In the genomic region with DNA sequence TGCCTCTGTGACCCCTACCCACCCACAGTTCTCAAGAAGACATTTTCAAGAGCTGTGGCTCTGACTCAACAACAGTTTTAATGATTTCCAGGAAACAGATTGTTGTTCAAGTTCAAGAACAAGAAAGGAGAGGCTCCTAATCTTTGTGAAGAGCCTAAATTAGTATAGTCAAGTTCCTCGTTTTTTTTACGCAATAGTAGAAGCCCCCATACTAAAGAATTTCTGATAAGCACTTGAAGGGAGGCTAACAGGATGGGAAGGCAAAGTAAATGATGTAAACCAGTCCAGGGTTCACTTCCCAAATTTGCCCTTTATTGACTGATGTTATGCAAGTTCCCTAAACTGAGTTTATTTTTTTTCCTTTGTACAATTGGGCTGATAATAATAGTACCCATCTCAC, we compare ENCODE assay signal across 25 cellular contexts.
DNase-seq lines count a peak whose midpoint lies in the region; FAIRE-seq and TF ChIP-seq lines count a peak whose summit lies in the region.
"Had no signal": no experiment of that assay in that cellular context is flagged by ENCODE, and none has a peak within 500 bp of the region (broad histone marks: within the 10 kb centered on the region; RNA-seq: fewer than 3 reads in every experiment).

No MANE protein-coding gene starts in this region.

- no peaks in the 10 kb centered on the region for H3K36me3 Mint-ChIP-seq in glutamatergic neuron (ENCODE audit: unreplicated experiment)
- H3K36me3 Mint-ChIP-seq: CD4-positive, CD25-positive, alpha-beta regulatory T cell; T-cell had no signal

- intact Hi-C loops in mammary epithelial cell (cut with micrococcal nuclease): no loop called here

- peak; percentile 28 for FAIRE-seq in colon (lab: Jason Lieb, UNC)
- no peak for FAIRE-seq in D721Med (lab: Jason Lieb, UNC)
- FAIRE-seq: GM19239, H54, HepG2 had no signal

- H3K27me3 ChIP-seq in SJSA1 (replicated peaks): no peaks in the 10 kb centered on the region
- H3K27me3 ChIP-seq in mammary epithelial cell (ENCODE audit: insufficient read depth, low read length): peaks cover 2% of the 10 kb centered on the region
- H3K27me3 ChIP-seq: MG63, SJCRH30 had no signal

- no peaks in the 10 kb centered on the region for H3K9me3 ChIP-seq in SJSA1 (replicated peaks)
- H3K9me3 ChIP-seq in mammary epithelial cell (replicated peaks; ENCODE audit: insufficient read depth, low read length): no peaks in the 10 kb centered on the region
- H3K9me3 ChIP-seq: MG63, SJCRH30 had no signal

- H3K9ac ChIP-seq in mammary epithelial cell (ENCODE audit: insufficient read depth, low read length): no peak overlapping the region
- H3K9ac ChIP-seq: KMS-11 had no signal

- H3K4me2 ChIP-seq in mammary epithelial cell (ENCODE audit: insufficient read depth, low read depth, low read length): no peak overlapping the region
- H3K4me2 ChIP-seq: KMS-11 had no signal

- TF ChIP-seq CTCF in mammary epithelial cell (conservative IDR thresholded peaks at IDR 0.05 in 1 of 2, IDR thresholded peaks at IDR 0.05 in 1 of 2; ENCODE audit: extremely low read depth in 1 of 2, insufficient read depth in 1 of 2, low read depth in 1 of 2, low read length in 2 of 2) (no peak), D721Med (IDR thresholded peaks at IDR 0.05; ENCODE audit: insufficient read depth, missing control alignments) (no peak), glutamatergic neuron (IDR thresholded peaks at IDR 0.05; ENCODE audit: partially characterized antibody, unreplicated experiment) (no peak)

- no peaks in the 10 kb centered on the region for H3K79me2 ChIP-seq in mammary epithelial cell (ENCODE audit: insufficient read depth, low read length)

- H3K4me3 ChIP-seq in SJSA1 (no peak overlapping the region), mammary epithelial cell (replicated peaks in 1 of 3; ENCODE audit: insufficient read depth in 1 of 3, low read depth in 2 of 3, low read length in 3 of 3) (no peak overlapping the region)
- H3K4me3 ChIP-seq: MG63, SJCRH30 had no signal

- no peaks in the 10 kb centered on the region for H3K4me1 Mint-ChIP-seq in glutamatergic neuron (ENCODE audit: low read depth, unreplicated experiment)
- H3K4me1 Mint-ChIP-seq: CD4-positive, CD25-positive, alpha-beta regulatory T cell; T-cell had no signal

- peaks cover 1% of the 10 kb centered on the region for H3K9me3 Mint-ChIP-seq in glutamatergic neuron (ENCODE audit: unreplicated experiment)
- H3K9me3 Mint-ChIP-seq: HFFc6 had no signal

- no peak overlapping the region for H2AFZ ChIP-seq in mammary epithelial cell (ENCODE audit: low read depth, low read length)

- dilution Hi-C loops in mammary epithelial cell (cut with HindIII; ENCODE audit: low sequenced_read_pairs): no loop called here

- H3K4me1 ChIP-seq in SJSA1 (replicated peaks): no peaks in the 10 kb centered on the region; the same call in 1 of the 2 replicates
- H3K4me1 ChIP-seq in mammary epithelial cell (ENCODE audit: insufficient read depth, low read length): no peaks in the 10 kb centered on the region
- H3K4me1 ChIP-seq: SJCRH30 had no signal

- in situ Hi-C loops in mammary epithelial cell (cut with MboI; ENCODE audit: low sequenced_read_pairs in 2 of 2): no loop called here

- H3K4me3 Mint-ChIP-seq in glutamatergic neuron (ENCODE audit: unreplicated experiment): no peak overlapping the region
- H3K4me3 Mint-ChIP-seq: CD4-positive, CD25-positive, alpha-beta regulatory T cell; HFFc6; T-cell had no signal

- no peaks in the 10 kb centered on the region for H4K20me1 ChIP-seq in mammary epithelial cell (ENCODE audit: insufficient read depth, low read length)

- H3K27ac ChIP-seq in SJSA1 (peak overlapping the region; percentile 32), mammary epithelial cell (ENCODE audit: insufficient read depth, low read depth, low read length) (no peak overlapping the region)
- H3K27ac ChIP-seq: KMS-11, SJCRH30 had no signal

- peak; percentile 65 to 69 for DNase-seq in Kasumi-1 (lab: John Stamatoyannopoulos, UW)
- peak; percentile 63 for DNase-seq in NCI-H524 treated with DMSO at 0.1 percent for 48 hours (lab: John Stamatoyannopoulos, UW)
- no peak for DNase-seq in SJSA1 (ENCODE audit: low read depth in 1 of 2, low spot score in 2 of 2)
- DNase-seq in mammary epithelial cell: no peak
- no peak for DNase-seq in T-helper 1 cell
- DNase-seq in D721Med (ENCODE audit: insufficient read length, low spot score): no peak
- no peak for DNase-seq in glutamatergic neuron
- DNase-seq: ACHN; AML-193; CD4-positive, CD25-positive, alpha-beta regulatory T cell; DMS53; HFFc6; MG63; NCI-H1417 treated with DMSO at 0.1 percent for 48 hours; NCI-H1930; NCI-H2171; NCI-H510A; RPMI8226; SJCRH30; T-cell had no signal

- CTCF ChIA-PET in mammary epithelial cell (lab: Charles Lee; ENCODE audit: low non-redundant PET): no interaction called here

- H3K36me3 ChIP-seq in SJSA1 (no peaks in the 10 kb centered on the region), mammary epithelial cell (ENCODE audit: insufficient read depth, low read length) (no peaks in the 10 kb centered on the region)
- H3K36me3 ChIP-seq: MG63, SJCRH30 had no signal

- no TSS peak for BruUV-seq in mammary epithelial cell (replicated peaks; lab: Mats Ljungman, UMichigan)

- WGBS in mammary epithelial cell (ENCODE audit: low coverage, missing lambda C conversion rate): 55% methylated on average over 2 of the region's 2 CpGs

- H3K27ac Mint-ChIP-seq in glutamatergic neuron (ENCODE audit: unreplicated experiment): no peak overlapping the region
- H3K27ac Mint-ChIP-seq: CD4-positive, CD25-positive, alpha-beta regulatory T cell; HFFc6; T-cell had no signal

- H3K27me3 Mint-ChIP-seq in glutamatergic neuron (ENCODE audit: unreplicated experiment): peaks cover 1% of the 10 kb centered on the region
- H3K27me3 Mint-ChIP-seq: CD4-positive, CD25-positive, alpha-beta regulatory T cell had no signal

Comparison
In these comparisons a context has a peak if more than half of its experiments do, and no peak if none do; other contexts are left out.
1. DNase-seq: peak in Kasumi-1 (2 of 2) and NCI-H524 treated with DMSO at 0.1 percent for 48 hours (single experiment); none in SJSA1 (0 of 2), mammary epithelial cell (single experiment), T-helper 1 cell (0 of 5), D721Med (single experiment) and glutamatergic neuron (single experiment).